10 cellular contexts compared by ENCODE assay signal in genomic region chr11:73387594-73388021, GRCh38. TPM values are rescaled to one million over a fixed set of nuclear protein-coding genes. Genes with fewer than 3 reads are reported as not detected.
DNase-seq lines count a peak whose midpoint lies in the region; ATAC-seq, FAIRE-seq and TF ChIP-seq lines count a peak whose summit lies in the region.
"Had no signal": no experiment of that assay in that cellular context is flagged by ENCODE, and none has a peak within 500 bp of the region (broad histone marks: within the 10 kb centered on the region; RNA-seq: fewer than 3 reads in every experiment).

No MANE protein-coding gene starts in this region.

- no peaks in the 10 kb centered on the region for H3K27me3 Mint-ChIP-seq in WTC11 (ENCODE audit: low read depth)
- H3K27me3 Mint-ChIP-seq in memory B cell: no peaks in the 10 kb centered on the region

- TF ChIP-seq CTCF in A549 (IDR thresholded peaks at IDR 0.05): no peak
- TF ChIP-seq CTCF in GM06990 (IDR thresholded peaks at IDR 0.05; ENCODE audit: insufficient read depth, low read length, poor library complexity, severe bottlenecking): peak; percentile 9
- no peak for TF ChIP-seq CTCF in WTC11 (IDR thresholded peaks at IDR 0.05)

- POLR2A ChIA-PET in A549 (lab: Yijun Ruan, JAX): no interaction called here
- POLR2A ChIA-PET in WTC11 (lab: Charles Lee): no interaction called here

- TF ChIP-seq EP300 in A549 (IDR thresholded peaks at IDR 0.05): no peak

- 0 out of 2 replicates have a peak overlapping the region, but pooled peaks have one; percentile 60 for H3K27ac Mint-ChIP-seq in WTC11
- peak overlapping the region; percentile 96 for H3K27ac Mint-ChIP-seq in memory B cell

- no peak for FAIRE-seq in A549 (lab: Jason Lieb, UNC)

- no peak overlapping the region for H3K4me2 ChIP-seq in A549

- no peak overlapping the region for H3K4me3 Mint-ChIP-seq in WTC11
- H3K4me3 Mint-ChIP-seq in memory B cell: peak overlapping the region; percentile 73

- peaks cover 22% of the 10 kb centered on the region for H3K36me3 ChIP-seq in GM06990 (ENCODE audit: control insufficient read depth, insufficient read depth, low read length)

- peak overlapping the region; percentile 57 to 82; a peak in 4 of 6 replicates for H3K27ac ChIP-seq in A549

- CTCF ChIA-PET in A549 (lab: Yijun Ruan, JAX) (interaction anchor here (1.0 to 24.4 kb wide), 3 partner anchors 21 to 91 kb away, joined by 3 to 667 read pairs (median 6); partner anchors contain the start of gene RELT), WTC11 (lab: Charles Lee) (interaction anchor here (1.1 to 2.8 kb wide), 4 partner anchors 15 to 80 kb away, joined by 6 to 10 read pairs (median 7); partner anchors contain the start of gene ARHGEF17)

- H3K4me1 Mint-ChIP-seq in WTC11 (peaks cover 11% of the 10 kb centered on the region), memory B cell (peaks cover 68% of the 10 kb centered on the region)

- no peak for TF ChIP-seq RAD21 in A549 (conservative IDR thresholded peaks at IDR 0.05 in 1 of 2, IDR thresholded peaks at IDR 0.05 in 1 of 2)

- H3K27me3 ChIP-seq in GM06990 (replicated peaks; ENCODE audit: control insufficient read depth, insufficient read depth, low read length): no peaks in the 10 kb centered on the region

- WGBS in A549 (ENCODE audit: missing lambda C conversion rate): 86% methylated on average over 7 of the region's 13 CpGs

- ATAC-seq in A549 (no peak), WTC11 (no peak), memory B cell (ENCODE audit: low read depth) (no peak), HG03432 (IDR thresholded peaks at IDR 0.05; ENCODE audit: unreplicated experiment) (no peak), GM21526 (IDR thresholded peaks at IDR 0.05; ENCODE audit: low FRiP score, unreplicated experiment) (no peak)

- H3K36me3 Mint-ChIP-seq in WTC11 (no peaks in the 10 kb centered on the region), memory B cell (peaks cover 9% of the 10 kb centered on the region)

- no peak for TF ChIP-seq POLR2A in A549 (IDR thresholded peaks at IDR 0.05; ENCODE audit: low read length)

- H3K4me1 ChIP-seq in A549: peaks cover 77% of the 10 kb centered on the region

- no peak overlapping the region for H3K4me3 ChIP-seq in A549
- H3K4me3 ChIP-seq in GM06990 (replicated peaks; ENCODE audit: low read depth, low read length): no peak overlapping the region; the same call in 1 of the 2 replicates

- DNase-seq in A549 (ENCODE audit: low read depth in 1 of 2, low spot score in 1 of 2): no peak
- no peak for DNase-seq in GM06990 (ENCODE audit: extremely low read depth, insufficient read length)
- no peak for DNase-seq in WTC11 (ENCODE audit: low spot score)
- no peak for DNase-seq in memory B cell (ENCODE audit: low spot score in 2 of 2)
- DNase-seq in iPS-NIHi7 (ENCODE audit: extremely low spot score): no peak
- no peak for DNase-seq in NCI-H1417 treated with DMSO at 0.1 percent for 48 hours (lab: John Stamatoyannopoulos, UW)
- DNase-seq: DMS 273 treated with DMSO at 0.1 percent for 48 hours, NCI-H146 had no signal

- H3K9me3 Mint-ChIP-seq in WTC11 (no peaks in the 10 kb centered on the region), memory B cell (no peaks in the 10 kb centered on the region)

- H3K9me3 ChIP-seq in A549: no peaks in the 10 kb centered on the region

TF ChIP-seq in A549, 52 proteins besides CTCF, POLR2A, EP300 and RAD21 (continues in another document):
- TF ChIP-seq MAZ (IDR thresholded peaks at IDR 0.05; ENCODE audit: borderline replicate concordance, low read depth, low read length) (no peak), REST (IDR thresholded peaks at IDR 0.05) (no peak), FOSL2 (IDR thresholded peaks at IDR 0.05) (no peak), FOSL2 (CRISPR knock-in tag; IDR thresholded peaks at IDR 0.05) (no peak), HMGXB4 (CRISPR knock-in tag; IDR thresholded peaks at IDR 0.05; ENCODE audit: borderline replicate concordance) (no peak)

TF ChIP-seq in WTC11, 78 proteins besides CTCF, POLR2A, EP300 and RAD21:
- TF ChIP-seq TP53 (CRISPR knock-in tag; IDR thresholded peaks at IDR 0.05): no peak
- no peak for TF ChIP-seq JUN (CRISPR knock-in tag; IDR thresholded peaks at IDR 0.05)

RNA-seq across cellular contexts. Expression of gene RELT, which starts 11.4 kb away (rescaled TPM):
- polyA plus RNA-seq in A549 (2011; rRNA removed) (2.9 TPM in 2 replicates), A549 (2017; fragmentation: RNase III; extraction: RNeasy Plus Mini Kit Qiagen cat#74134 plus additional on column Dnase treatment) (5.1 to 6.3 TPM (median 5.2 TPM) in 3 replicates)
- 7.0 and 8.7 TPM in 2 replicates for polyA plus RNA-seq in A549 (2012; cell fraction: cytosol; rRNA removed)
- 35.5 and 39.3 TPM in 2 replicates for polyA plus RNA-seq in A549 (2012; cell fraction: nucleus; rRNA removed)
- polyA minus RNA-seq in A549 (2011; rRNA and poly(A)+ RNA removed): 3.7 and 4.5 TPM in 2 replicates
- total RNA-seq in WTC11 (2021): 5.7 to 6.7 TPM (median 5.9 TPM) in 3 replicates
